In the genomic region with DNA sequence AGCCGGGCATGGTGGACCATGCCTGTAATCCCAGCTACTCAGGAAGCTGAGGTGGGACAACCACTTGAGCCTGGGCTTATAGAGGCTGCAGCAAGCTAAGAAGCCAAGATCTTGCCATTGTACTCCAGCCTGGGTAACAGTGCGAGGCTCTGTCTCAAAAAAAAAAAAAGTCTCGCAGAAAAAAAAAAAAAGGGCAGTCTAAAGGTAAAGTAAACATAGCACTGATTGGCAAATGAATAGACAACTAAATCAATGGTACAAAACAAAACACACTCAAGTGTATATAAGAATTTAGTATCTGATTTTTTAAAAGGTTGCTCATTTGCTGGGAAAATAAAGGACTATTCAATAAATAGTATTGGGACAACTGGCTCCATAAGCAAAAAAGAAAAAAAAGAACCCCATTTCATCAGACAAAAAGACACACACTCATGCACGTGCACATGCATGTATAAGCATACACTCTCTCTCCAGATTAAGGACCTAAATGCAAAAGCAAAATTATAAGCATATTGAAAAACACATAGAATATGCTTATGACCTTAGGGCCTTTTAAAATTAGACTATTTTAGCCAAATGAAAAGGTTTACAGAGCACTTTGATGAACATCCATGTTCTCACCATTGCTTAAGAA, we compare ENCODE assay signal across 18 cellular contexts. TPM values are rescaled to one million over a fixed set of nuclear protein-coding genes. Genes with fewer than 3 reads are reported as not detected.
A peak's percentile ranks its signal among the peaks of the same experiment; 100 is the strongest.
DNase-seq lines count a peak whose midpoint lies in the region; ATAC-seq, FAIRE-seq and TF ChIP-seq lines count a peak whose summit lies in the region.
"Had no signal": no experiment of that assay in that cellular context is flagged by ENCODE, and none has a peak within 500 bp of the region (broad histone marks: within the 10 kb centered on the region; RNA-seq: fewer than 3 reads in every experiment).

No MANE protein-coding gene starts in this region.

- H3K27me3 Mint-ChIP-seq in activated T-helper 2 cell treated with anti-CD3 and anti-CD28 coated beads, Interferon-gamma antibody, Interleukin-2, Interleukin-4, amounts not matched to agents 10 μg/mL and 5 μg/mL and 100 μg/mL, durations not matched to agents 14 hours and 24 hours and 36 hours (ENCODE audit: low read depth) = no peaks in the 10 kb centered on the region
- H3K27me3 Mint-ChIP-seq: B cell, IgD-negative memory B cell, naive B cell had no signal

- peaks cover 4% of the 10 kb centered on the region for H3K9me3 Mint-ChIP-seq in activated T-helper 2 cell treated with anti-CD3 and anti-CD28 coated beads, Interferon-gamma antibody, Interleukin-2, Interleukin-4, amounts not matched to agents 10 μg/mL and 5 μg/mL and 100 μg/mL, durations not matched to agents 14 hours and 24 hours and 36 hours
- H3K9me3 Mint-ChIP-seq: IgD-negative memory B cell had no signal

- DNase-seq in left ventricle myocardium inferior = no peak
- DNase-seq in left cardiac atrium = no peak
- DNase-seq in activated T-helper 2 cell treated with anti-CD3 and anti-CD28 coated beads, Interferon-gamma antibody, Interleukin-2, Interleukin-4, amounts not matched to agents 10 μg/mL and 5 μg/mL and 100 μg/mL, durations not matched to agents 14 hours and 24 hours and 36 hours (ENCODE audit: low spot score) = no peak
- no peak for DNase-seq in left colon
- no peak for DNase-seq in GM19239 (ENCODE audit: insufficient read length, low spot score)
- no peak for DNase-seq in putamen (ENCODE audit: low spot score)
- DNase-seq in NCI-H510A (lab: John Stamatoyannopoulos, UW) = no peak
- DNase-seq: left lung, naive B cell, NCI-H2107, NCI-H748 treated with DMSO at 0.1 percent for 48 hours, Peyer's patch, WERI-Rb-1 had no signal

- H3K4me3 ChIP-seq in left ventricle myocardium inferior (peak overlapping the region; percentile 30), thymus (ENCODE audit: low read length) (no peak overlapping the region)
- H3K4me3 ChIP-seq: left lung, suprapubic skin had no signal

- no peak overlapping the region for H3K27ac Mint-ChIP-seq in activated T-helper 2 cell treated with anti-CD3 and anti-CD28 coated beads, Interferon-gamma antibody, Interleukin-2, Interleukin-4, amounts not matched to agents 10 μg/mL and 5 μg/mL and 100 μg/mL, durations not matched to agents 14 hours and 24 hours and 36 hours
- H3K27ac Mint-ChIP-seq: B cell had no signal

- no peak overlapping the region for H3K27ac ChIP-seq in left ventricle myocardium inferior (replicated peaks)
- peak overlapping the region; percentile 27 for H3K27ac ChIP-seq in thymus (ENCODE audit: low read depth)
- H3K27ac ChIP-seq: suprapubic skin, WERI-Rb-1 had no signal

- ATAC-seq in left cardiac atrium (no peak), left colon (peak; percentile 32)
- ATAC-seq: left lung had no signal

- 90% methylated on average over 4 of the region's 4 CpGs for WGBS in thymus

- H3K4me1 Mint-ChIP-seq in activated T-helper 2 cell treated with anti-CD3 and anti-CD28 coated beads, Interferon-gamma antibody, Interleukin-2, Interleukin-4, amounts not matched to agents 10 μg/mL and 5 μg/mL and 100 μg/mL, durations not matched to agents 14 hours and 24 hours and 36 hours (ENCODE audit: low read depth) = peaks cover 68% of the 10 kb centered on the region

- peaks cover 88% of the 10 kb centered on the region for H3K36me3 Mint-ChIP-seq in activated T-helper 2 cell treated with anti-CD3 and anti-CD28 coated beads, Interferon-gamma antibody, Interleukin-2, Interleukin-4, amounts not matched to agents 10 μg/mL and 5 μg/mL and 100 μg/mL, durations not matched to agents 14 hours and 24 hours and 36 hours (ENCODE audit: low read depth)

- no peak for TF ChIP-seq CTCF in left ventricle myocardium inferior (IDR thresholded peaks at IDR 0.05; ENCODE audit: borderline replicate concordance)

- peak overlapping the region; percentile 9 for H3K4me3 Mint-ChIP-seq in activated T-helper 2 cell treated with anti-CD3 and anti-CD28 coated beads, Interferon-gamma antibody, Interleukin-2, Interleukin-4, amounts not matched to agents 10 μg/mL and 5 μg/mL and 100 μg/mL, durations not matched to agents 14 hours and 24 hours and 36 hours (ENCODE audit: low read depth)
- H3K4me3 Mint-ChIP-seq: B cell, IgD-negative memory B cell, naive B cell had no signal

- intact Hi-C loops in left ventricle myocardium inferior (cut with micrococcal nuclease) (no loop called here), left cardiac atrium (cut with DNase I) (loop anchor here in 1 of 2 donors (10.0 kb wide), 1 partner anchor 216 kb away; no protein-coding TSS in a partner anchor), left colon (cut with DNase I, micrococcal nuclease) (no loop called here)
- intact Hi-C loops in activated T-helper 2 cell treated with anti-CD3 and anti-CD28 coated beads, Interferon-gamma antibody, Interleukin-2, Interleukin-4, amounts not matched to agents 10 μg/mL and 5 μg/mL and 100 μg/mL, durations not matched to agents 14 hours and 24 hours and 36 hours (cut with micrococcal nuclease) = loop anchor here (1.0 kb wide), 1 partner anchor 10 kb away; no protein-coding TSS in a partner anchor

- H3K4me1 ChIP-seq in left ventricle myocardium inferior = peaks cover 92% of the 10 kb centered on the region
- H3K4me1 ChIP-seq in thymus (ENCODE audit: control insufficient read depth, insufficient read depth, low read length) = no peaks in the 10 kb centered on the region

- FAIRE-seq in GM19239 (lab: Jason Lieb, UNC) = no peak
- FAIRE-seq: GM18507 had no signal

- H3K9me3 ChIP-seq in left ventricle myocardium inferior (replicated peaks) = no peaks in the 10 kb centered on the region
- H3K9me3 ChIP-seq in thymus (ENCODE audit: control insufficient read depth) = no peaks in the 10 kb centered on the region
- H3K9me3 ChIP-seq: left lung, Peyer's patch, suprapubic skin had no signal

- H3K27me3 ChIP-seq in left ventricle myocardium inferior (ENCODE audit: low read depth) = no peaks in the 10 kb centered on the region
- H3K27me3 ChIP-seq in thymus (ENCODE audit: control insufficient read depth, insufficient read depth) = no peaks in the 10 kb centered on the region
- H3K27me3 ChIP-seq: left lung, Peyer's patch, suprapubic skin had no signal

- H3K36me3 ChIP-seq in left ventricle myocardium inferior (peaks cover 11% of the 10 kb centered on the region), thymus (ENCODE audit: control insufficient read depth, insufficient read depth) (no peaks in the 10 kb centered on the region)

RNA-seq across cellular contexts. Expression of a gene that starts 5.7 kb away (rescaled TPM):
- total RNA-seq in left ventricle myocardium inferior (125 TPM), left cardiac atrium (100 to 1,000 TPM; 204 to 261 TPM), left colon (100 to 1,000 TPM in 1 of 2 donors, 10 to 100 TPM in 1; 73.6 to 114 TPM)
- total RNA-seq in activated T-helper 2 cell treated with anti-CD3 and anti-CD28 coated beads, Interferon-gamma antibody, Interleukin-2, Interleukin-4, amounts not matched to agents 10 μg/mL and 5 μg/mL and 100 μg/mL, durations not matched to agents 14 hours and 24 hours and 36 hours = 56.2 and 67.2 TPM in 2 replicates
- 94.1 TPM for polyA plus RNA-seq in thymus
